Comparison of ENCODE assay signal across 8 cellular contexts in genomic region chr7:30135271-30135550, GRCh38. TPM values are rescaled to one million over a fixed set of nuclear protein-coding genes. Genes with fewer than 3 reads are reported as not detected.
A peak's percentile ranks its signal among the peaks of the same experiment; 100 is the strongest.
DNase-seq lines count a peak whose midpoint lies in the region; ATAC-seq, FAIRE-seq and TF ChIP-seq lines count a peak whose summit lies in the region.

No MANE protein-coding gene starts in this region.

- peaks cover 3% of the 10 kb centered on the region for H3K27me3 Mint-ChIP-seq in Caco-2 (ENCODE audit: insufficient read depth, unreplicated experiment)
- peaks cover 0 to 45% (median 0%) of the 10 kb centered on the region in 5 donors for H3K27me3 Mint-ChIP-seq in naive thymus-derived CD4-positive, alpha-beta T cell

- H3K27ac ChIP-seq in naive thymus-derived CD4-positive, alpha-beta T cell (ENCODE audit: low read depth, low read length), result peak overlapping the region; percentile 77

- H3K36me3 ChIP-seq in Caco-2 (ENCODE audit: control insufficient read depth, insufficient read depth, low read length) (no peaks in the 10 kb centered on the region), bronchial epithelial cell (ENCODE audit: control insufficient read depth, insufficient read depth, low read length) (peaks cover 3% of the 10 kb centered on the region)
- H3K36me3 ChIP-seq in naive thymus-derived CD4-positive, alpha-beta T cell (ENCODE audit: control insufficient read depth in 2 of 3, insufficient read depth in 3 of 3, low read length in 3 of 3), result peaks cover 0 to 5% (median 0%) of the 10 kb centered on the region in 3 experiments

- CTCF ChIA-PET in Caco-2 (lab: Charles Lee), result no interaction called here
- CTCF ChIA-PET in naive thymus-derived CD4-positive, alpha-beta T cell (lab: Charles Lee), result no interaction called here

- H3K36me3 Mint-ChIP-seq in Caco-2 (ENCODE audit: insufficient read depth, unreplicated experiment), result peaks cover 14% of the 10 kb centered on the region
- H3K36me3 Mint-ChIP-seq in naive thymus-derived CD4-positive, alpha-beta T cell, result no peaks in the 10 kb centered on the region

- H3K4me1 Mint-ChIP-seq in Caco-2 (ENCODE audit: low read depth, unreplicated experiment), result no peaks in the 10 kb centered on the region
- H3K4me1 Mint-ChIP-seq in naive thymus-derived CD4-positive, alpha-beta T cell, result peaks cover under 1 to 16% (median 6%) of the 10 kb centered on the region in 7 donors

- no peaks in the 10 kb centered on the region for H3K9me3 ChIP-seq in Caco-2
- no peaks in the 10 kb centered on the region for H3K9me3 ChIP-seq in naive thymus-derived CD4-positive, alpha-beta T cell (ENCODE audit: control insufficient read depth in 2 of 3, low read length in 3 of 3)

- peak overlapping the region; percentile 79 for H3K4me3 Mint-ChIP-seq in Caco-2 (ENCODE audit: unreplicated experiment)
- peak overlapping the region; percentile 74 to 93 (median 83) for H3K4me3 Mint-ChIP-seq in naive thymus-derived CD4-positive, alpha-beta T cell

- TF ChIP-seq CTCF in Caco-2 (IDR thresholded peaks at IDR 0.05; ENCODE audit: insufficient read depth in 1 of 2, low read depth in 1 of 2, low read length in 1 of 2, severe bottlenecking in 1 of 2, unreplicated experiment in 1 of 2), result no peak
- TF ChIP-seq CTCF in bronchial epithelial cell (IDR thresholded peaks at IDR 0.05; ENCODE audit: insufficient read depth, low read length, severe bottlenecking), result no peak
- no peak for TF ChIP-seq CTCF in D721Med (IDR thresholded peaks at IDR 0.05; ENCODE audit: insufficient read depth, missing control alignments)

- peak; percentile 6 for ATAC-seq in HG03378 (IDR thresholded peaks at IDR 0.05; ENCODE audit: unreplicated experiment)
- no peak for ATAC-seq in naive thymus-derived CD4-positive, alpha-beta T cell

- BruUV-seq in Caco-2 (replicated peaks; lab: Mats Ljungman, UMichigan), result no TSS peak

- H3K4me1 ChIP-seq in Caco-2, result no peaks in the 10 kb centered on the region
- H3K4me1 ChIP-seq in naive thymus-derived CD4-positive, alpha-beta T cell (ENCODE audit: control insufficient read depth in 2 of 2, insufficient read depth in 2 of 2, low read length in 2 of 2), result peaks cover 0 to 8% of the 10 kb centered on the region in 2 donors

- H3K27me3 ChIP-seq in Caco-2 (replicated peaks; ENCODE audit: control insufficient read depth, insufficient read depth, low read length) (no peaks in the 10 kb centered on the region; the same call in 1 of the 2 replicates), bronchial epithelial cell (ENCODE audit: control insufficient read depth, insufficient read depth, low read length) (no peaks in the 10 kb centered on the region)
- H3K27me3 ChIP-seq in naive thymus-derived CD4-positive, alpha-beta T cell (ENCODE audit: control insufficient read depth in 2 of 2, insufficient read depth in 2 of 2, low read length in 2 of 2), result no peaks in the 10 kb centered on the region

- no peak overlapping the region for H3K27ac Mint-ChIP-seq in Caco-2 (ENCODE audit: unreplicated experiment)
- peak overlapping the region in 3 of 9 donors; percentile 33 to 86 (median 84) for H3K27ac Mint-ChIP-seq in naive thymus-derived CD4-positive, alpha-beta T cell

- intact Hi-C loops in Caco-2 (cut with micrococcal nuclease; ENCODE audit: unreplicated experiment), result no loop called here
- intact Hi-C loops in naive thymus-derived CD4-positive, alpha-beta T cell (cut with micrococcal nuclease), result loop anchor here (1.0 to 10.0 kb wide), 13 partner anchors 14 to 592 kb away; partner anchors contain the start of genes GARS1 (in 2 of the 2), GGCT (in 2 of the 2), ZNRF2 (in 2 of the 2) and FKBP14 (in 1 of the 2)

- POLR2A ChIA-PET in Caco-2 (lab: Charles Lee), result no interaction called here
- POLR2A ChIA-PET in naive thymus-derived CD4-positive, alpha-beta T cell (lab: Charles Lee), result interaction anchor here (0.6 to 2.7 kb wide), 12 partner anchors 9 to 215 kb away, joined by 4 to 12 read pairs (median 6); partner anchors contain the start of genes FKBP14 and PLEKHA8

- FAIRE-seq in bronchial epithelial cell (lab: Jason Lieb, UNC) (no peak), D721Med (lab: Jason Lieb, UNC) (no peak)

- DNase-seq in Caco-2 (no peak), bronchial epithelial cell (ENCODE audit: low read depth) (no peak), DMS153 treated with DMSO at 0.1 percent for 48 hours (lab: John Stamatoyannopoulos, UW; ENCODE audit: unreplicated experiment) (no peak), mucosa of gallbladder (ENCODE audit: low spot score) (no peak), D721Med (ENCODE audit: insufficient read length, low spot score) (no peak)
- no peak for DNase-seq in naive thymus-derived CD4-positive, alpha-beta T cell
- DNase-seq in stimulated activated CD4-positive, alpha-beta T cell treated with anti-CD3 and anti-CD28 coated beads, Interleukin-15, amount 100 ng/mL, for 24 hours, result no peak

- H3K4me3 ChIP-seq in Caco-2 (ENCODE audit: low read depth, low read length) (peak overlapping the region; percentile 86), bronchial epithelial cell (ENCODE audit: low read depth, low read length) (peak overlapping the region; percentile 95)
- peak overlapping the region; percentile 86 for H3K4me3 ChIP-seq in naive thymus-derived CD4-positive, alpha-beta T cell (ENCODE audit: low read length)

- no peaks in the 10 kb centered on the region for H3K9me3 Mint-ChIP-seq in Caco-2 (ENCODE audit: unreplicated experiment)
- H3K9me3 Mint-ChIP-seq in naive thymus-derived CD4-positive, alpha-beta T cell, result no peaks in the 10 kb centered on the region

RNA-seq across cellular contexts. Expression of gene MTURN, which starts 0.4 kb away (rescaled TPM):
- total RNA-seq in Caco-2 (2022), result 2.2 and 2.3 TPM in 2 replicates
- 18.4 and 43.7 TPM in 2 replicates for total RNA-seq in bronchial epithelial cell
- 10 to 100 TPM in 4 of 5 experiments, 1 to 10 TPM in 1; 2.7 to 38.7 (median 20.2) TPM for total RNA-seq in naive thymus-derived CD4-positive, alpha-beta T cell
- 1 to 10 TPM; 3.2 to 3.6 TPM for polyA plus RNA-seq in naive thymus-derived CD4-positive, alpha-beta T cell
- total RNA-seq in mucosa of gallbladder, result 36.3 TPM
